In the genomic region with DNA sequence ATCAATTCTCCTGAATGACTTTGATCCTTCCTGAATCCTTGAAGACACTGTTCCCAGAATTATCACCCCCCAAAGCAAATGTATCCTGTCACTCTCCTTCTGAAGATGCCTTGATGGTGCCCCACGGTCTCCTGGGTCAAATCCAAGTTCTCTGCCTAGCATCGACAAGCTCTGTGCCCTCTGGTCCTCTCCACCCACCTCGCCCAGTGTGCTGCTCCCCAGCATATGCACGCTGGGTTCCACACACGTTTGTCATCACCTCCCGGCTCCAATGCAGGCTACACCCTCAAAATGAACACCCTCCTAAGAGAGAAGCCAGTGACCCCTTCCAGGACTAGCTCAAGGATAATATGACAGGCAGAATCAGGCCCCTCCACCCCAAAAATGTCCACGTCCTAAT, we compare ENCODE assay signal across 26 cellular contexts. TPM values are rescaled to one million over a fixed set of nuclear protein-coding genes. Genes with fewer than 3 reads are reported as not detected.
"Had no signal": no experiment of that assay in that cellular context is flagged by ENCODE, and none has a peak within 500 bp of the region (broad histone marks: within the 10 kb centered on the region; RNA-seq: fewer than 3 reads in every experiment).

No MANE protein-coding gene starts in this region.

- DNase-seq: colonic mucosa; dermis blood vessel endothelial cell; dorsolateral prefrontal cortex; effector CD4-positive, alpha-beta T cell; effector memory CD4-positive, alpha-beta T cell; erythroblast; esophagus squamous epithelium; foreskin fibroblast; foreskin melanocyte; gastrocnemius medialis; glutamatergic neuron; head of caudate nucleus; heart right ventricle; hippocampal formation; left cardiac atrium; left lung; left ventricle myocardium superior; lower lobe of right lung; mesenchymal stem cell; midbrain had no signal

- H3K4me1 ChIP-seq: colonic mucosa, esophagus squamous epithelium, left lung, lower lobe of right lung had no signal

- H3K4me3 ChIP-seq: colonic mucosa, dorsolateral prefrontal cortex, esophagus squamous epithelium, gastrocnemius medialis, heart right ventricle, left lung, lower lobe of right lung had no signal

- H3K27ac ChIP-seq: colonic mucosa, dorsolateral prefrontal cortex, epithelial cell of prostate, esophagus squamous epithelium, gastrocnemius medialis, heart right ventricle, left lung, lower lobe of right lung had no signal

- H3K36me3 ChIP-seq: colonic mucosa, esophagus squamous epithelium, gastrocnemius medialis, heart right ventricle, left lung, lower lobe of right lung had no signal

- H3K27me3 ChIP-seq: colonic mucosa, dorsolateral prefrontal cortex, esophagus squamous epithelium, gastrocnemius medialis, left lung had no signal

- H3K9me3 ChIP-seq: colonic mucosa, esophagus squamous epithelium, gastrocnemius medialis, heart right ventricle, left lung, lower lobe of right lung had no signal

- ATAC-seq: esophagus mucosa, gastrocnemius medialis, left lung, lower lobe of right lung had no signal

RNA-seq across cellular contexts. Expression of gene CREG2, which starts 39.5 kb away (rescaled TPM):
- total RNA-seq: chondrocyte, gastrocnemius medialis, left cardiac atrium, left lung, left ventricle myocardium superior, lower leg skin, lower lobe of right lung, lung microvascular endothelial cell, mononuclear cell had no signal
- polyA plus RNA-seq: heart right ventricle had no signal

RNA-seq across cellular contexts. Expression of gene RFX8, which starts 48.1 kb away (rescaled TPM):
- total RNA-seq: chondrocyte, colonic mucosa, esophagus mucosa, left cardiac atrium, left ventricle myocardium superior, lower lobe of right lung, lung microvascular endothelial cell had no signal
